ENCODE assay signal across 17 cellular contexts in the genomic region with DNA sequence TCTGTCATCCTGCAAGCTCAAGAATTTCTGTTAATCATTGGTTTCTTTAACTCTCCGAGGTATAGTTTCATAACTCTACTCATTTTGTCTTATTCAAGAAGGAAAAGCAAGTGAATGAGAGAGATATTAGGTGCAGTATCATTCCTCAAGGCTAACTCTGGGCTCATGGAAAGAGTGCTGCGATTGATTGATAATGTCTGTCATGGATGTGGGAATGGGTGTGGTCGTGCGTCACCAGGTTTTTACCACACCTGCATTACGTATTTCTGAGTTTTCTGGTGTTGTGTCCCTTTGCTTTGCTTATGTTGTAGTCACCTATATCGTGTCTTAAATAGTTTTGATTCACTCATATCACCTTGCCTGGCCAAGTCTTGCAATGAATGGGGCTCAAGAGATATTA. TPM values are rescaled to one million over a fixed set of nuclear protein-coding genes. Genes with fewer than 3 reads are reported as not detected.
A peak's percentile ranks its signal among the peaks of the same experiment; 100 is the strongest.
DNase-seq lines count a peak whose midpoint lies in the region; ATAC-seq and TF ChIP-seq lines count a peak whose summit lies in the region.
"Had no signal": no experiment of that assay in that cellular context is flagged by ENCODE, and none has a peak within 500 bp of the region (broad histone marks: within the 10 kb centered on the region; RNA-seq: fewer than 3 reads in every experiment).

No MANE protein-coding gene starts in this region.

- H3K79me2 ChIP-seq in GM23248 (ENCODE audit: insufficient read depth) = no peaks in the 10 kb centered on the region

- H3F3A ChIP-seq in GM23248 (ENCODE audit: insufficient read depth) = peaks cover 30% of the 10 kb centered on the region

- H3K4me3 Mint-ChIP-seq in nephron = no peak overlapping the region
- H3K4me3 Mint-ChIP-seq: CD8-positive, alpha-beta memory T cell; HFFc6 had no signal

- DNase-seq in GM23248 (no peak), RWPE2 (ENCODE audit: low spot score) (no peak), epithelial cell of esophagus (ENCODE audit: low read depth) (peak; percentile 43), NCI-H187 (lab: John Stamatoyannopoulos, UW) (no peak), DMS153 treated with DMSO at 0.1 percent for 48 hours (lab: John Stamatoyannopoulos, UW; ENCODE audit: unreplicated experiment) (no peak)
- DNase-seq: 8988T; AML-193; Caco-2; CD8-positive, alpha-beta memory T cell; DMS53; GF-D8; GOT3; HFFc6 had no signal

- H3K36me3 ChIP-seq in GM23248 (ENCODE audit: low read depth) (no peaks in the 10 kb centered on the region), RWPE2 (ENCODE audit: low read depth) (no peaks in the 10 kb centered on the region)
- H3K36me3 ChIP-seq: BLaER1, HAP-1 had no signal

- H3K27ac ChIP-seq in GM23248 (peak overlapping the region; percentile 74; the same call in 1 of the 2 replicates), RWPE2 (ENCODE audit: poor library complexity, severe bottlenecking) (peak overlapping the region; percentile 70)
- H3K27ac ChIP-seq: BLaER1 had no signal

- no peak overlapping the region for H2AFZ ChIP-seq in GM23248

- WGBS in GM23248 (ENCODE audit: low coverage in 1 of 2, low lambda C conversion rate in 2 of 2, missing lambda C conversion rate in 2 of 2), 2 experiments = 87% methylated on average over 6 of the region's 6 CpGs

- ATAC-seq in RWPE2 (ENCODE audit: low read depth) (no peak), HG03196 (IDR thresholded peaks at IDR 0.05; ENCODE audit: unreplicated experiment) (no peak)

- peaks cover 3% of the 10 kb centered on the region for H3K27me3 Mint-ChIP-seq in nephron (ENCODE audit: low read depth)

- H4K20me1 ChIP-seq in GM23248 (ENCODE audit: insufficient read depth) = no peaks in the 10 kb centered on the region
- H4K20me1 ChIP-seq: BLaER1 had no signal

- peaks cover 58% of the 10 kb centered on the region for H3K4me1 Mint-ChIP-seq in nephron
- H3K4me1 Mint-ChIP-seq: CD8-positive, alpha-beta memory T cell had no signal

- H3K9me3 Mint-ChIP-seq in nephron = no peaks in the 10 kb centered on the region
- H3K9me3 Mint-ChIP-seq: CD8-positive, alpha-beta memory T cell; HFFc6 had no signal

- H3K9me2 ChIP-seq in GM23248 (ENCODE audit: insufficient read depth) = no peaks in the 10 kb centered on the region; the same call in 1 of the 2 replicates

- H3K9me3 ChIP-seq in GM23248 (ENCODE audit: low read depth) (no peaks in the 10 kb centered on the region), RWPE2 (ENCODE audit: severe bottlenecking) (no peaks in the 10 kb centered on the region)
- H3K9me3 ChIP-seq: BLaER1, Caco-2, HAP-1 had no signal

- H3K4me3 ChIP-seq in GM23248 (no peak overlapping the region), RWPE2 (ENCODE audit: severe bottlenecking) (no peak overlapping the region), epithelial cell of esophagus (ENCODE audit: low read length) (no peak overlapping the region)
- H3K4me3 ChIP-seq: BLaER1, HAP-1 had no signal

- TF ChIP-seq CTCF in RWPE2 (IDR thresholded peaks at IDR 0.05; ENCODE audit: poor library complexity, severe bottlenecking) (no peak), epithelial cell of esophagus (IDR thresholded peaks at IDR 0.05; ENCODE audit: insufficient read depth, low read depth, low read length, missing control alignments) (no peak), nephron (IDR thresholded peaks at IDR 0.05; ENCODE audit: unreplicated experiment in 3 of 3) (no peak)

- no peaks in the 10 kb centered on the region for H3K36me3 Mint-ChIP-seq in nephron (ENCODE audit: low read depth)
- H3K36me3 Mint-ChIP-seq: CD8-positive, alpha-beta memory T cell had no signal

- H3K4me2 ChIP-seq in GM23248 (ENCODE audit: unreplicated experiment) = peak overlapping the region; percentile 55
- H3K4me2 ChIP-seq: BLaER1 had no signal

- peaks cover 38% of the 10 kb centered on the region for H3K4me1 ChIP-seq in GM23248 (ENCODE audit: insufficient read depth)
- H3K4me1 ChIP-seq in RWPE2 (ENCODE audit: insufficient read depth, poor library complexity, severe bottlenecking) = peaks cover 16% of the 10 kb centered on the region
- H3K4me1 ChIP-seq: BLaER1, HAP-1 had no signal

- no peak overlapping the region for H3K9ac ChIP-seq in GM23248
- H3K9ac ChIP-seq: BLaER1 had no signal

- H3K27me3 ChIP-seq in GM23248 (replicated peaks; ENCODE audit: insufficient read depth) (no peaks in the 10 kb centered on the region), RWPE2 (ENCODE audit: insufficient read depth, poor library complexity, severe bottlenecking) (no peaks in the 10 kb centered on the region)
- H3K27me3 ChIP-seq: BLaER1 had no signal

- in situ Hi-C loops in GM23248 (cut with MboI) = no loop called here

- H3K27ac Mint-ChIP-seq in nephron = peak overlapping the region in 2 of 3 experiments; percentile 24 to 90
- H3K27ac Mint-ChIP-seq: CD8-positive, alpha-beta memory T cell had no signal

RNA-seq across cellular contexts. Expression of a gene that starts 44.9 kb away (rescaled TPM):
- 2.3 and 2.9 TPM in 2 replicates for total RNA-seq in GM23248 (2014; rRNA removed; shearing (Covaris generic))
- polyA plus RNA-seq in GM23248 (2016; fragmentation: Nextera tagmentation; extraction: Ambion mirVana) = 4.0 and 4.1 TPM in 2 replicates
